In genomic region chr7:29239638-29240037, GRCh38 we compare ENCODE assay signal across 13 cellular contexts. TPM values are rescaled to one million over a fixed set of nuclear protein-coding genes. Genes with fewer than 3 reads are reported as not detected.
DNase-seq lines count a peak whose midpoint lies in the region; ATAC-seq, FAIRE-seq and TF ChIP-seq lines count a peak whose summit lies in the region.
"Had no signal": no experiment of that assay in that cellular context is flagged by ENCODE, and none has a peak within 500 bp of the region (broad histone marks: within the 10 kb centered on the region; RNA-seq: fewer than 3 reads in every experiment).

No MANE protein-coding gene starts in this region.

- H3K4me1 ChIP-seq in OCI-LY7 (ENCODE audit: insufficient read depth, low read length, poor library complexity, severe bottlenecking): no peaks in the 10 kb centered on the region
- H3K4me1 ChIP-seq in vagina: no peaks in the 10 kb centered on the region

- DNase-seq in stimulated activated CD4-positive, alpha-beta T cell treated with anti-CD3 and anti-CD28 coated beads, Interleukin-15, amount 100 ng/mL, for 24 hours: peak; percentile 35
- no peak for DNase-seq in stimulated activated CD4-positive, alpha-beta T cell treated with anti-CD3 and anti-CD28 coated beads, Interleukin-12 subunit alpha, Interleukin-12 subunit beta, amount 100 ng/mL, for 4 hours
- DNase-seq in OCI-LY7 (ENCODE audit: low spot score): no peak
- DNase-seq in fibroblast of mammary gland (ENCODE audit: low read depth): peak; percentile 6
- DNase-seq in vagina (ENCODE audit: extremely low spot score in 2 of 2): no peak
- DNase-seq in RCC 7860 (ENCODE audit: low spot score): no peak
- DNase-seq: activated T-cell treated with anti-CD3 and anti-CD28 coated beads, Interleukin-2, amount 50 U/mL, for 1 hour; hypothalamus; NCI-H345; small intestine; upper lobe of left lung had no signal

- no peaks in the 10 kb centered on the region for H3K9me2 ChIP-seq in OCI-LY7 (ENCODE audit: insufficient read depth, low read length)

- no TSS peak for BruUV-seq in OCI-LY7 (replicated peaks; lab: Mats Ljungman, UMichigan)

- ATAC-seq in GM19328 (IDR thresholded peaks at IDR 0.05; ENCODE audit: unreplicated experiment) (no peak), GM18909 (IDR thresholded peaks at IDR 0.05; ENCODE audit: poor library complexity, unreplicated experiment) (no peak)

- POLR2A ChIA-PET in OCI-LY7 (lab: Charles Lee): no interaction called here

- peak; percentile 69 for TF ChIP-seq CTCF in OCI-LY7 (conservative IDR thresholded peaks at IDR 0.05; ENCODE audit: low read length)
- TF ChIP-seq CTCF in fibroblast of mammary gland (conservative IDR thresholded peaks at IDR 0.05; ENCODE audit: control insufficient read depth, insufficient read depth, low read depth, low read length): peak; percentile 46
- TF ChIP-seq CTCF in vagina (IDR thresholded peaks at IDR 0.05): no peak

- H3K36me3 ChIP-seq in OCI-LY7 (ENCODE audit: insufficient read depth, low read length) (no peaks in the 10 kb centered on the region), vagina (no peaks in the 10 kb centered on the region)
- H3K36me3 ChIP-seq: upper lobe of left lung had no signal

- no peak overlapping the region for H2AFZ ChIP-seq in OCI-LY7 (ENCODE audit: low read length)

- CTCF ChIA-PET in OCI-LY7 (lab: Charles Lee; ENCODE audit: unreplicated experiment): no interaction called here

- intact Hi-C loops in OCI-LY7 (cut with micrococcal nuclease; ENCODE audit: unreplicated experiment): no loop called here
- intact Hi-C loops in vagina (cut with DNase I): no loop called here

- no peaks in the 10 kb centered on the region for H4K20me1 ChIP-seq in OCI-LY7 (ENCODE audit: insufficient read depth, low read length)

- H3K27me3 ChIP-seq in vagina: no peaks in the 10 kb centered on the region
- H3K27me3 ChIP-seq: upper lobe of left lung had no signal

- no peak overlapping the region for H3K4me2 ChIP-seq in OCI-LY7 (ENCODE audit: low read length)

- H3K27ac ChIP-seq in OCI-LY7 (ENCODE audit: low read depth, low read length, poor library complexity, severe bottlenecking) (no peak overlapping the region), vagina (no peak overlapping the region)
- H3K27ac ChIP-seq: upper lobe of left lung had no signal

- H3K4me3 ChIP-seq in OCI-LY7 (ENCODE audit: low read depth, low read length, poor library complexity, severe bottlenecking): no peak overlapping the region
- H3K4me3 ChIP-seq in fibroblast of mammary gland (ENCODE audit: control insufficient read depth, low read depth, low read length): no peak overlapping the region
- H3K4me3 ChIP-seq in vagina: no peak overlapping the region
- H3K4me3 ChIP-seq: upper lobe of left lung had no signal

- no peak for FAIRE-seq in RCC 7860 (lab: Jason Lieb, UNC)
- FAIRE-seq: small intestine had no signal

- H3K79me2 ChIP-seq in OCI-LY7 (ENCODE audit: insufficient read depth, low read depth, low read length): no peaks in the 10 kb centered on the region

- TF ChIP-seq POLR2A in vagina (IDR thresholded peaks at IDR 0.05): no peak

- H3K9me3 ChIP-seq in OCI-LY7 (ENCODE audit: low read length) (no peaks in the 10 kb centered on the region), vagina (no peaks in the 10 kb centered on the region)
- H3K9me3 ChIP-seq: upper lobe of left lung had no signal

RNA-seq across cellular contexts. Expression of gene CHN2, which starts 45.1 kb away (rescaled TPM):
- total RNA-seq in OCI-LY7 (2014; rRNA removed; shearing (Covaris generic)): not detected in 2 replicates
- total RNA-seq in OCI-LY7 (2022): not detected in 2 replicates
- total RNA-seq in vagina: 11.0 TPM

Comparison
In these comparisons a context has a peak if more than half of its experiments do, and no peak if none do; other contexts are left out.
1. DNase-seq: peak in stimulated activated CD4-positive, alpha-beta T cell treated with anti-CD3 and anti-CD28 coated beads, Interleukin-15, amount 100 ng/mL, for 24 hours (single experiment) and fibroblast of mammary gland (single experiment); none in stimulated activated CD4-positive, alpha-beta T cell treated with anti-CD3 and anti-CD28 coated beads, Interleukin-12 subunit alpha, Interleukin-12 subunit beta, amount 100 ng/mL, for 4 hours (single experiment), OCI-LY7 (single experiment), vagina (0 of 2) and RCC 7860 (single experiment).
2. CTCF ChIP-seq: peak in OCI-LY7 (single experiment) and fibroblast of mammary gland (single experiment); none in vagina (0 of 3).
3. RNA of gene CHN2, which starts 45.1 kb away (total RNA-seq): 11.0 TPM in vagina (single experiment); not detected in OCI-LY7; every median in the first group is over 10 times any median in the second.